26 cellular contexts compared by ENCODE assay signal in genomic region chr3:106820726-106821362, GRCh38.
DNase-seq lines count a peak whose midpoint lies in the region; ATAC-seq and TF ChIP-seq lines count a peak whose summit lies in the region.
"Had no signal": no experiment of that assay in that cellular context is flagged by ENCODE, and none has a peak within 500 bp of the region (broad histone marks: within the 10 kb centered on the region; RNA-seq: fewer than 3 reads in every experiment).

No MANE protein-coding gene starts in this region.

- intact Hi-C loops in Right ventricle myocardium inferior (cut with DNase I) = no loop called here

- ATAC-seq in Right ventricle myocardium inferior (no peak), HG02852 (IDR thresholded peaks at IDR 0.05; ENCODE audit: unreplicated experiment) (no peak)
- ATAC-seq: GM12878, HCT116 had no signal

- H3K9me3 Mint-ChIP-seq in chondrocyte (ENCODE audit: low read depth) (no peaks in the 10 kb centered on the region), nephron (no peaks in the 10 kb centered on the region)
- H3K9me3 Mint-ChIP-seq: CD4-positive, alpha-beta T cell had no signal

- H3K27me3 Mint-ChIP-seq in chondrocyte (ENCODE audit: low read depth) (no peaks in the 10 kb centered on the region), nephron (ENCODE audit: low read depth) (no peaks in the 10 kb centered on the region)
- H3K27me3 Mint-ChIP-seq: CD4-positive, alpha-beta T cell had no signal

- no peaks in the 10 kb centered on the region for H3K9me3 ChIP-seq in right atrium auricular region

- DNase-seq in Right ventricle myocardium inferior (ENCODE audit: missing footprints) = peak; percentile 62
- DNase-seq in right atrium auricular region (ENCODE audit: low spot score) = no peak
- peak; percentile 77 for DNase-seq in chondrocyte (ENCODE audit: low spot score)
- DNase-seq in DMS114 treated with DMSO at 0.1 percent for 48 hours (lab: John Stamatoyannopoulos, UW; ENCODE audit: unreplicated experiment) = no peak
- DNase-seq in midbrain (lab: John Stamatoyannopoulos, UW) = no peak
- DNase-seq in HuH-7.5 (ENCODE audit: low spot score) = no peak
- DNase-seq: CD4-positive, alpha-beta T cell; DMS79; EL; GDM1; GM23248; NCI-H1048; NCI-H1417; NCI-H187; NCI-H2081 treated with DMSO at 0.1 percent for 48 hours; NCI-H526 treated with DMSO at 0.1 percent for 48 hours; RPMI8226; SHP77; T-helper 1 cell had no signal

- no peak for TF ChIP-seq CTCF in right atrium auricular region (IDR thresholded peaks at IDR 0.05)
- no peak for TF ChIP-seq CTCF in chondrocyte (IDR thresholded peaks at IDR 0.05)
- no peak for TF ChIP-seq CTCF in nephron (IDR thresholded peaks at IDR 0.05; ENCODE audit: unreplicated experiment in 3 of 3)

- no peak overlapping the region for H3K4me3 ChIP-seq in right atrium auricular region
- H3K4me3 ChIP-seq: BLaER1, GM12878, GM23248 had no signal

- H3K36me3 ChIP-seq in right atrium auricular region = no peaks in the 10 kb centered on the region
- H3K36me3 ChIP-seq: BLaER1 had no signal

- no peak overlapping the region for H3K4me3 Mint-ChIP-seq in chondrocyte (ENCODE audit: unreplicated experiment)
- no peak overlapping the region for H3K4me3 Mint-ChIP-seq in nephron
- H3K4me3 Mint-ChIP-seq: CD4-positive, alpha-beta T cell; IgD-negative memory B cell had no signal

- H3K27ac Mint-ChIP-seq in chondrocyte (ENCODE audit: unreplicated experiment) (no peak overlapping the region), nephron (peak overlapping the region in 2 of 3 experiments; percentile 53 to 54)
- H3K27ac Mint-ChIP-seq: CD4-positive, alpha-beta T cell; IgD-negative memory B cell had no signal

- H3K36me3 Mint-ChIP-seq in chondrocyte (ENCODE audit: low read depth) (no peaks in the 10 kb centered on the region), nephron (ENCODE audit: low read depth) (no peaks in the 10 kb centered on the region)
- H3K36me3 Mint-ChIP-seq: IgD-negative memory B cell had no signal

- peaks cover 12% of the 10 kb centered on the region for H3K4me1 Mint-ChIP-seq in chondrocyte (ENCODE audit: low read depth)
- H3K4me1 Mint-ChIP-seq in nephron = peaks cover 52% of the 10 kb centered on the region
- H3K4me1 Mint-ChIP-seq: IgD-negative memory B cell had no signal

- H3K4me1 ChIP-seq in right atrium auricular region = no peaks in the 10 kb centered on the region

- no peaks in the 10 kb centered on the region for H3K27me3 ChIP-seq in right atrium auricular region
- H3K27me3 ChIP-seq: BLaER1 had no signal

- H3K27ac ChIP-seq in right atrium auricular region = no peak overlapping the region
- H3K27ac ChIP-seq: BLaER1, GM23248, KMS-11 had no signal

Comparison
In these comparisons a context has a peak if more than half of its experiments do, and no peak if none do; other contexts are left out.
1. DNase-seq: peak in Right ventricle myocardium inferior (single experiment) and chondrocyte (single experiment); none in right atrium auricular region (single experiment), DMS114 treated with DMSO at 0.1 percent for 48 hours (single experiment), midbrain (single experiment) and HuH-7.5 (single experiment).